Comparison of ENCODE assay signal across 13 cellular contexts in the genomic region with DNA sequence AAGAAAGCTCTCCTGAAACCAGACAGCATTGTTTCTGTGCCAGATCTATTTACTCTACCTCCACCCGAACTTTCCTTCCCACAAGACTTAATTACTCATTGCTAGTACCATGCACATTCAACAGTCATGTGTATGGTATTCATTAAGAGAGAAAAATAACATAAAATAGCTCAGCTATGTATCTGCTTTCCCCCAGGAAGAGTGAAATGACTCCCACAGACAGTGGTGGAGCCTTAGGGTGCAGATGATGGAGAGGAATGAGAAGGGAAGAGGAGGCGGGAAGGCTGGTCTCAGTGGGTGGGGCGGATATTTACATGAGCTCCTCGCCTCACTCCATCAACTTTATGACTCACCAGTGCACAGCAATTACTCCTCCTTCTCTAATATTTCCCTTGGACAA.
A peak's percentile ranks its signal among the peaks of the same experiment; 100 is the strongest.
DNase-seq lines count a peak whose midpoint lies in the region; ATAC-seq and TF ChIP-seq lines count a peak whose summit lies in the region.
"Had no signal": no experiment of that assay in that cellular context is flagged by ENCODE, and none has a peak within 500 bp of the region (broad histone marks: within the 10 kb centered on the region; RNA-seq: fewer than 3 reads in every experiment).

No MANE protein-coding gene starts in this region.

- 31% methylated on average over 4 of the region's 4 CpGs for WGBS in suprapubic skin

- H3K27ac Mint-ChIP-seq in MCF 10A (ENCODE audit: low read depth, unreplicated experiment) = no peak overlapping the region
- H3K27ac Mint-ChIP-seq: stimulated activated effector memory CD8-positive, alpha-beta T cell treated with anti-CD3 and anti-CD28 coated beads, Interleukin-12 subunit alpha, Interleukin-12 subunit beta, amount 100 ng/mL, for 72 hours; T-helper 1 cell treated with Interleukin-12 subunit alpha and Interleukin-12 subunit beta and Interleukin-4 antibody, amounts not matched to agents 30 μg/mL and 1 μg/mL, for 36 hours had no signal

- TF ChIP-seq EP300 in suprapubic skin (IDR thresholded peaks at IDR 0.05) = no peak

- POLR2A ChIA-PET in MCF 10A (lab: Yijun Ruan, JAX) (interaction anchor here (0.5 to 0.7 kb wide), 2 partner anchors 771 to 1067 kb away, joined by 3 read pairs; no protein-coding TSS in a partner anchor), RWPE1 (lab: Yijun Ruan, JAX; ENCODE audit: low non-redundant PET) (no interaction called here)

- no peaks in the 10 kb centered on the region for H3K9me3 Mint-ChIP-seq in MCF 10A (ENCODE audit: unreplicated experiment)
- H3K9me3 Mint-ChIP-seq: stimulated activated effector memory CD8-positive, alpha-beta T cell treated with anti-CD3 and anti-CD28 coated beads, Interleukin-12 subunit alpha, Interleukin-12 subunit beta, amount 100 ng/mL, for 72 hours; T-helper 1 cell treated with Interleukin-12 subunit alpha and Interleukin-12 subunit beta and Interleukin-4 antibody, amounts not matched to agents 30 μg/mL and 1 μg/mL, for 36 hours had no signal

- no peak overlapping the region for H3K27ac ChIP-seq in breast epithelium
- H3K27ac ChIP-seq in RWPE1 = no peak overlapping the region
- H3K27ac ChIP-seq in suprapubic skin = no peak overlapping the region
- H3K27ac ChIP-seq: BLaER1 had no signal

- TF ChIP-seq POLR2A in breast epithelium (IDR thresholded peaks at IDR 0.05) = no peak
- TF ChIP-seq POLR2A in suprapubic skin (IDR thresholded peaks at IDR 0.05) = no peak

- peaks cover 15% of the 10 kb centered on the region for H3K4me1 Mint-ChIP-seq in MCF 10A (ENCODE audit: insufficient read depth, unreplicated experiment)
- H3K4me1 Mint-ChIP-seq: stimulated activated effector memory CD8-positive, alpha-beta T cell treated with anti-CD3 and anti-CD28 coated beads, Interleukin-12 subunit alpha, Interleukin-12 subunit beta, amount 100 ng/mL, for 72 hours had no signal

- H3K27me3 Mint-ChIP-seq in MCF 10A (ENCODE audit: insufficient read depth, unreplicated experiment) = no peaks in the 10 kb centered on the region

- H3K36me3 ChIP-seq in breast epithelium (no peaks in the 10 kb centered on the region), suprapubic skin (no peaks in the 10 kb centered on the region)
- H3K36me3 ChIP-seq: BLaER1 had no signal

- TF ChIP-seq CTCF in MCF 10A (IDR thresholded peaks at IDR 0.05; ENCODE audit: unreplicated experiment) = no peak
- TF ChIP-seq CTCF in breast epithelium (IDR thresholded peaks at IDR 0.05) = no peak
- no peak for TF ChIP-seq CTCF in RWPE1 (conservative IDR thresholded peaks at IDR 0.05; ENCODE audit: low read depth)
- TF ChIP-seq CTCF in suprapubic skin (IDR thresholded peaks at IDR 0.05) = no peak

- intact Hi-C loops in MCF 10A (cut with micrococcal nuclease) (no loop called here), breast epithelium (cut with DNase I; ENCODE audit: low total_unique reads) (no loop called here)

- H3K9me3 ChIP-seq in breast epithelium (no peaks in the 10 kb centered on the region), suprapubic skin (no peaks in the 10 kb centered on the region)

- BruUV-seq in MCF 10A (replicated peaks; lab: Mats Ljungman, UMichigan) = no TSS peak

- no peaks in the 10 kb centered on the region for H3K27me3 ChIP-seq in breast epithelium
- no peaks in the 10 kb centered on the region for H3K27me3 ChIP-seq in suprapubic skin
- H3K27me3 ChIP-seq: BLaER1 had no signal

- ATAC-seq in HG03095 (IDR thresholded peaks at IDR 0.05; ENCODE audit: unreplicated experiment) = no peak
- ATAC-seq: sciatic nerve; stimulated activated effector memory CD8-positive, alpha-beta T cell treated with anti-CD3 and anti-CD28 coated beads, Interleukin-12 subunit alpha, Interleukin-12 subunit beta, amount 100 ng/mL, for 72 hours had no signal

- H3K4me3 ChIP-seq in breast epithelium (no peak overlapping the region), suprapubic skin (no peak overlapping the region)
- H3K4me3 ChIP-seq: BLaER1 had no signal

- CTCF ChIA-PET in MCF 10A (lab: Yijun Ruan, JAX) = interaction anchor here (0.6 to 1.2 kb wide), 3 partner anchors 61 to 1390 kb away, joined by 3 to 4 read pairs (median 3); no protein-coding TSS in a partner anchor
- CTCF ChIA-PET in RWPE1 (lab: Yijun Ruan, JAX) = interaction anchor here (0.8 kb wide), 1 partner anchor 726 kb away, joined by 3 read pairs; no protein-coding TSS in a partner anchor

- DNase-seq in MCF 10A (ENCODE audit: unreplicated experiment) (peak; percentile 75), breast epithelium (ENCODE audit: low spot score in 2 of 2) (no peak), RWPE1 (ENCODE audit: low spot score) (peak; percentile 70), fibroblast of the conjunctiva (ENCODE audit: low read depth) (peak; percentile 33), retina (no peak), SKM-1 treated with dmso at 0.1 percent for 144 hours (lab: John Stamatoyannopoulos, UW; ENCODE audit: unreplicated experiment) (no peak), suprapubic skin (ENCODE audit: low spot score in 2 of 2) (no peak)
- DNase-seq: NCI-H187 treated with DMSO at 0.1 percent for 48 hours had no signal

- H3K4me1 ChIP-seq in breast epithelium (no peaks in the 10 kb centered on the region), suprapubic skin (no peaks in the 10 kb centered on the region)
- H3K4me1 ChIP-seq: BLaER1 had no signal

- no peaks in the 10 kb centered on the region for H3K36me3 Mint-ChIP-seq in MCF 10A (ENCODE audit: insufficient read depth, unreplicated experiment)
- H3K36me3 Mint-ChIP-seq: stimulated activated effector memory CD8-positive, alpha-beta T cell treated with anti-CD3 and anti-CD28 coated beads, Interleukin-12 subunit alpha, Interleukin-12 subunit beta, amount 100 ng/mL, for 72 hours had no signal

- no peak overlapping the region for H3K4me3 Mint-ChIP-seq in MCF 10A (ENCODE audit: unreplicated experiment)
- H3K4me3 Mint-ChIP-seq: stimulated activated effector memory CD8-positive, alpha-beta T cell treated with anti-CD3 and anti-CD28 coated beads, Interleukin-12 subunit alpha, Interleukin-12 subunit beta, amount 100 ng/mL, for 72 hours; T-helper 1 cell treated with Interleukin-12 subunit alpha and Interleukin-12 subunit beta and Interleukin-4 antibody, amounts not matched to agents 30 μg/mL and 1 μg/mL, for 36 hours had no signal

Comparison
In these comparisons a context has a peak if more than half of its experiments do, and no peak if none do; other contexts are left out.
1. DNase-seq: peak in MCF 10A (single experiment), RWPE1 (single experiment) and fibroblast of the conjunctiva (single experiment); none in breast epithelium (0 of 2), retina (single experiment), SKM-1 treated with dmso at 0.1 percent for 144 hours (single experiment) and suprapubic skin (0 of 2).